ENCODE assay signal across 1 cellular context in the genomic region with DNA sequence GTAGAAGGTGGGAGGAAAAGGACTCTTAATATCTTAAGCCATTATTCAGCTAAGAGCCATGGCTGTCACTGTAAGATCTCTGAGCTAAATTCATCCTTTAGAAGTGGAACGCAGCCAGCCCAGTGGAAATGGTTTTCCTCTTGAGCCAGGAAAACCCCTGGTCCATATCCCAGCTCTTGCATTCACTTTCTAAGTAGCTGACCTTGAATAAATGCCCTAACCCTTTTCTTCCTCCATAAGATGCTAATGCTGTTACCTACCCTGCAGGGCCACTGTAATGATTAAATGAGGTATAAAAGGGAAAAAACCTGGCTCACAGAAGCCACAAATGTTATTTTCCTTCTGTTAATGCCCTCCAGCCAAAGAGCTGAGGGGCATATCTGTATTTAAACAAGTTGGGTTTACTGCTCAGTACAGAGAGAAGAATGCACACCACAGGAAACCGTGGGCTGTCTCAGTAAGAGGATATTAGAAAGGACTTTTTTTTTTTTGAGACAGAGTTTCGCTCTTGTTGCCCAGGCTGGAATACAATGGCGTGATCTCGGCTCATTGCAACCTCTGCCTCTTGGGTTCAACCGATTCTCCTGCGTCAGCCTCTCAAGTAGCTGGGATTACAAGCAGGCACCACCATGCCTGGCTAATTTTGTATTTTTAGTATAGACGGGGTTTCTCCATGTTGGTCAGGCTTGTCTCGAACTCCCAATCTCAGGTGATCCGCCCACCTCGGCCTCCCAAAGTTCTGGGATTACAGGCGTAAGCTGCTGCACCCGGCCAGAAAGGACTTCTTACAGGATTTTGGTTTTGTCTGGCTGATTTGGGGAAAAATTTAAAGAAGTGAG.
TF ChIP-seq lines count a peak whose summit lies in the region.

No MANE protein-coding gene starts in this region.

TF ChIP-seq in HepG2, 621 proteins besides CTCF, POLR2A, EP300 and RAD21:
- TF ChIP-seq SRY (CRISPR knock-in tag; IDR thresholded peaks at IDR 0.05) = no peak
- TF ChIP-seq LCORL (IDR thresholded peaks at IDR 0.05) = no peak
- no peak for TF ChIP-seq LCORL (CRISPR knock-in tag; IDR thresholded peaks at IDR 0.05)
- TF ChIP-seq, protein P1, sequence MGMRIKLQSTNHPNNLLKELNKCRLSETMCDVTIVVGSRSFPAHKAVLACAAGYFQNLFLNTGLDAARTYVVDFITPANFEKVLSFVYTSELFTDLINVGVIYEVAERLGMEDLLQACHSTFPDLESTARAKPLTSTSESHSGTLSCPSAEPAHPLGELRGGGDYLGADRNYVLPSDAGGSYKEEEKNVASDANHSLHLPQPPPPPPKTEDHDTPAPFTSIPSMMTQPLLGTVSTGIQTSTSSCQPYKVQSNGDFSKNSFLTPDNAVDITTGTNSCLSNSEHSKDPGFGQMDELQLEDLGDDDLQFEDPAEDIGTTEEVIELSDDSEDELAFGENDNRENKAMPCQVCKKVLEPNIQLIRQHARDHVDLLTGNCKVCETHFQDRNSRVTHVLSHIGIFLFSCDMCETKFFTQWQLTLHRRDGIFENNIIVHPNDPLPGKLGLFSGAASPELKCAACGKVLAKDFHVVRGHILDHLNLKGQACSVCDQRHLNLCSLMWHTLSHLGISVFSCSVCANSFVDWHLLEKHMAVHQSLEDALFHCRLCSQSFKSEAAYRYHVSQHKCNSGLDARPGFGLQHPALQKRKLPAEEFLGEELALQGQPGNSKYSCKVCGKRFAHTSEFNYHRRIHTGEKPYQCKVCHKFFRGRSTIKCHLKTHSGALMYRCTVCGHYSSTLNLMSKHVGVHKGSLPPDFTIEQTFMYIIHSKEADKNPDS (CRISPR knock-in tag; IDR thresholded peaks at IDR 0.05) = no peak
- TF ChIP-seq ZNF10 (CRISPR knock-in tag; IDR thresholded peaks at IDR 0.05; ENCODE audit: borderline replicate concordance, low read depth) = no peak
- TF ChIP-seq ZNF850 (CRISPR knock-in tag; conservative IDR thresholded peaks at IDR 0.05) = no peak
- TF ChIP-seq ZBTB14 (CRISPR knock-in tag; IDR thresholded peaks at IDR 0.05) = no peak
- TF ChIP-seq THAP11 (CRISPR knock-in tag; IDR thresholded peaks at IDR 0.05) = no peak
- TF ChIP-seq ZNF501 (CRISPR knock-in tag; IDR thresholded peaks at IDR 0.05) = no peak
- no peak for TF ChIP-seq DRAP1 (CRISPR knock-in tag; IDR thresholded peaks at IDR 0.05)
- no peak for TF ChIP-seq RFX1 (IDR thresholded peaks at IDR 0.05)
- TF ChIP-seq ZNF496 (CRISPR knock-in tag; IDR thresholded peaks at IDR 0.05; ENCODE audit: insufficient replicate concordance) = no peak
